ENCODE assay signal across 8 cellular contexts in the genomic region with DNA sequence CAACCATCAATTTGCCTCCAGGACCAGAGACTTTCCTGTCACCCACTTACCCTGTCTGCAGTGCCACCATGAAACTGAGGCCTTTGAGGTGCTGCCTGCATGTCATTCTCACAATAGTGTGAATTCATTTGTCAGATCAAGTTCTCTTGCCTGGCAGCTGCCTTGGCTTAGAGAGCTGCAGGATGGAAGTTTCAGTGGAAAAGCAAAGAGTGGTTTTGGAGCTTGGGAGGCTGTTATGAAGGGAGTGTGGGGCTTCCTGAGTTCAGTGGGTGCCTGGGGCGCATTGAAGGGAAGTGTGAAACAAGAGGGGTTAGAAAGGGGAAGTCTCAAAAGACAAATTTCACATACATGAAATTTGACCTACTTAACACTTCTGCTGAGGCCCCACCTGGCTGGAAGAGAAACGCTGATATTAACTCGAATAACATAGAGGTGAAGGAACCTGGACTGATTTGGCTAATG. TPM values are rescaled to one million over a fixed set of nuclear protein-coding genes. Genes with fewer than 3 reads are reported as not detected.
DNase-seq lines count a peak whose midpoint lies in the region; ATAC-seq and TF ChIP-seq lines count a peak whose summit lies in the region.

No MANE protein-coding gene starts in this region.

- TF ChIP-seq CTCF in mucosa of descending colon (IDR thresholded peaks at IDR 0.05): no peak

- peaks cover 25% of the 10 kb centered on the region for H3K4me1 ChIP-seq in mucosa of descending colon (ENCODE audit: low read depth)

- no peak for TF ChIP-seq POLR2A in GM18505 (IDR thresholded peaks at IDR 0.05; ENCODE audit: borderline replicate concordance, extremely low read depth, insufficient read depth, insufficient read length)

- H3K36me3 ChIP-seq in mucosa of descending colon (ENCODE audit: low read depth): no peaks in the 10 kb centered on the region

- intact Hi-C loops in mucosa of descending colon (cut with DNase I, micrococcal nuclease): no loop called here
- intact Hi-C loops in left colon (cut with DNase I, micrococcal nuclease): no loop called here

- ATAC-seq in GM18517 (IDR thresholded peaks at IDR 0.05; ENCODE audit: unreplicated experiment) (peak; percentile 49), GM21717 (IDR thresholded peaks at IDR 0.05; ENCODE audit: unreplicated experiment) (peak; percentile 45), mucosa of descending colon (peak; percentile 29), GM18505 (IDR thresholded peaks at IDR 0.05; ENCODE audit: unreplicated experiment) (no peak), left colon (no peak)

- no peak overlapping the region for H3K4me3 ChIP-seq in mucosa of descending colon

- H3K9me3 ChIP-seq in mucosa of descending colon: no peaks in the 10 kb centered on the region

- DNase-seq in NOMO-1 treated with dmso at 0.1 percent for 144 hours (lab: John Stamatoyannopoulos, UW; ENCODE audit: unreplicated experiment): peak; percentile 67
- DNase-seq in mucosa of descending colon: no peak
- no peak for DNase-seq in OCI-M2 (lab: John Stamatoyannopoulos, UW; ENCODE audit: unreplicated experiment)
- DNase-seq in NCI-H82 (lab: John Stamatoyannopoulos, UW): no peak
- DNase-seq in left colon: no peak

RNA-seq across cellular contexts. Expression of a gene that starts 7.9 kb away (rescaled TPM):
- 10 to 100 TPM in 2 of 3 donors, 1 to 10 TPM in 1; 7.2 to 12.8 (median 12.4) TPM for total RNA-seq in mucosa of descending colon
- total RNA-seq in left colon: 10 to 100 TPM in 1 of 2 donors, 1 to 10 TPM in 1; 7.5 to 14.5 TPM

Comparison
In these comparisons a context has a peak if more than half of its experiments do, and no peak if none do; other contexts are left out.
1. ATAC-seq: peak in GM18517 (single experiment), GM21717 (single experiment) and mucosa of descending colon (single experiment); none in GM18505 (single experiment) and left colon (single experiment).